ENCODE assay signal across 14 cellular contexts in genomic region chr10:24526085-24526649, GRCh38.
DNase-seq lines count a peak whose midpoint lies in the region; ATAC-seq and TF ChIP-seq lines count a peak whose summit lies in the region.
"Had no signal": no experiment of that assay in that cellular context is flagged by ENCODE, and none has a peak within 500 bp of the region (broad histone marks: within the 10 kb centered on the region; RNA-seq: fewer than 3 reads in every experiment).

No MANE protein-coding gene starts in this region.

- no peak overlapping the region for H2BK120ac ChIP-seq in trophoblast cell (ENCODE audit: insufficient read depth, low read length, poor library complexity)

- no peaks in the 10 kb centered on the region for H3K79me1 ChIP-seq in trophoblast cell (ENCODE audit: low read length)

- H3K9me3 ChIP-seq in cardiac muscle cell (ENCODE audit: low read depth) = no peaks in the 10 kb centered on the region
- no peaks in the 10 kb centered on the region for H3K9me3 ChIP-seq in left ventricle myocardium inferior (replicated peaks)
- H3K9me3 ChIP-seq in trophoblast cell (ENCODE audit: insufficient read depth, low read depth, low read length) = peaks cover 4% of the 10 kb centered on the region
- no peaks in the 10 kb centered on the region for H3K9me3 ChIP-seq in skeletal muscle tissue (ENCODE audit: control insufficient read depth in 3 of 3, low read length in 3 of 3)

- H3K27me3 ChIP-seq in cardiac muscle cell (no peaks in the 10 kb centered on the region), left ventricle myocardium inferior (ENCODE audit: low read depth) (no peaks in the 10 kb centered on the region), trophoblast cell (ENCODE audit: insufficient read depth, low read length) (no peaks in the 10 kb centered on the region), skeletal muscle tissue (ENCODE audit: control insufficient read depth in 3 of 3, insufficient read depth in 3 of 3, low read length in 3 of 3) (no peaks in the 10 kb centered on the region)

- no peak overlapping the region for H2BK12ac ChIP-seq in trophoblast cell (ENCODE audit: low read length)

- H3K14ac ChIP-seq in trophoblast cell (ENCODE audit: low read length) = no peak overlapping the region

- ATAC-seq in GM19324 (IDR thresholded peaks at IDR 0.05; ENCODE audit: low FRiP score, unreplicated experiment) = no peak

- no peak overlapping the region for H3K9ac ChIP-seq in trophoblast cell (ENCODE audit: low read length)
- H3K9ac ChIP-seq in skeletal muscle tissue (ENCODE audit: low read depth in 1 of 3, low read length in 3 of 3) = no peak overlapping the region

- H3K4me2 ChIP-seq in trophoblast cell (ENCODE audit: low read length) = no peak overlapping the region

- no peak for TF ChIP-seq CTCF in cardiac muscle cell (IDR thresholded peaks at IDR 0.05; ENCODE audit: low read depth, low read length)
- no peak for TF ChIP-seq CTCF in left ventricle myocardium inferior (IDR thresholded peaks at IDR 0.05; ENCODE audit: borderline replicate concordance)

- no peak overlapping the region for H4K91ac ChIP-seq in trophoblast cell (ENCODE audit: low read depth, low read length)

- peak overlapping the region; percentile 33 for H3K18ac ChIP-seq in trophoblast cell (ENCODE audit: low read length)

- H3K27ac ChIP-seq in cardiac muscle cell (peak overlapping the region; percentile 86), left ventricle myocardium inferior (replicated peaks) (peak overlapping the region; percentile 87), trophoblast cell (ENCODE audit: low read depth, low read length) (no peak overlapping the region), skeletal muscle tissue (ENCODE audit: low read depth, low read length) (peak overlapping the region; percentile 3)

- H2BK5ac ChIP-seq in trophoblast cell (ENCODE audit: low read depth, low read length, poor library complexity) = no peak overlapping the region

- H3K36me3 ChIP-seq in cardiac muscle cell (peaks cover 3% of the 10 kb centered on the region), left ventricle myocardium inferior (peaks cover 84% of the 10 kb centered on the region), trophoblast cell (ENCODE audit: control insufficient read depth in 1 of 2, insufficient read depth in 2 of 2, low read length in 2 of 2) (peaks cover 53 to 73% of the 10 kb centered on the region in 2 experiments), skeletal muscle tissue (ENCODE audit: control insufficient read depth in 3 of 3, insufficient read depth in 3 of 3, low read length in 3 of 3) (peaks cover 40 to 53% (median 41%) of the 10 kb centered on the region in 3 donors)

- H3K23ac ChIP-seq in trophoblast cell (ENCODE audit: low read length) = no peak overlapping the region

- H3K4ac ChIP-seq in trophoblast cell (ENCODE audit: low read depth, low read length) = no peak overlapping the region

- no peak overlapping the region for H2AFZ ChIP-seq in trophoblast cell (ENCODE audit: insufficient read depth, low read length, poor library complexity)

- intact Hi-C loops in left ventricle myocardium inferior (cut with micrococcal nuclease) = loop anchor here (10.0 kb wide), 1 partner anchor 541 kb away; no protein-coding TSS in a partner anchor

- no peak overlapping the region for H2AK5ac ChIP-seq in trophoblast cell (ENCODE audit: low read length)

- DNase-seq in cardiac muscle cell (ENCODE audit: low read depth in 1 of 2, low spot score in 1 of 2) (peak in 1 of 2 donors; percentile 20), left ventricle myocardium inferior (peak; percentile 41), trophoblast cell (no peak), SHP77 treated with DMSO at 0.1 percent for 48 hours (lab: John Stamatoyannopoulos, UW) (no peak), pons (ENCODE audit: low spot score) (no peak)
- DNase-seq: C1 segment of cervical spinal cord; CD4-positive, alpha-beta T cell; DMS153; DMS79 treated with DMSO at 0.1 percent for 48 hours; EL; GOT3; H9 had no signal

- no peak overlapping the region for H3K4me3 ChIP-seq in cardiac muscle cell
- no peak overlapping the region for H3K4me3 ChIP-seq in left ventricle myocardium inferior
- H3K4me3 ChIP-seq in trophoblast cell (ENCODE audit: low read depth, low read length) = no peak overlapping the region
- H3K4me3 ChIP-seq in skeletal muscle tissue (ENCODE audit: low read length in 3 of 3) = no peak overlapping the region

- peaks cover 8% of the 10 kb centered on the region for H3K4me1 ChIP-seq in cardiac muscle cell (ENCODE audit: low read depth)
- peaks cover 30% of the 10 kb centered on the region for H3K4me1 ChIP-seq in left ventricle myocardium inferior
- H3K4me1 ChIP-seq in trophoblast cell (ENCODE audit: control insufficient read depth in 1 of 2, insufficient read depth in 2 of 2, low read length in 2 of 2) = no peaks in the 10 kb centered on the region
- peaks cover 5 to 10% (median 10%) of the 10 kb centered on the region in 3 donors for H3K4me1 ChIP-seq in skeletal muscle tissue (ENCODE audit: control insufficient read depth in 3 of 3, insufficient read depth in 3 of 3, low read length in 3 of 3)

- no CpG with 5 or more reads among the region's 13 CpGs for WGBS in trophoblast cell (ENCODE audit: extremely low coverage, insufficient coverage, insufficient read length)

- H3K79me2 ChIP-seq in trophoblast cell (ENCODE audit: control insufficient read depth, insufficient read depth, low read length, poor library complexity) = no peaks in the 10 kb centered on the region

- H4K12ac ChIP-seq in trophoblast cell (ENCODE audit: low read depth, low read length) = no peak overlapping the region

- no peak overlapping the region for H4K8ac ChIP-seq in trophoblast cell (ENCODE audit: low read depth, low read length)
